ENCODE assay signal across 13 cellular contexts in genomic region chr2:171547720-171548119, GRCh38. TPM values are rescaled to one million over a fixed set of nuclear protein-coding genes. Genes with fewer than 3 reads are reported as not detected.
DNase-seq lines count a peak whose midpoint lies in the region; ATAC-seq lines count a peak whose summit lies in the region.
"Had no signal": no experiment of that assay in that cellular context is flagged by ENCODE, and none has a peak within 500 bp of the region (broad histone marks: within the 10 kb centered on the region; RNA-seq: fewer than 3 reads in every experiment).

No MANE protein-coding gene starts in this region.

- intact Hi-C loops in activated CD4-positive, alpha-beta T cell treated with anti-CD3 and anti-CD28 coated beads for 36 hours (cut with DNase I, micrococcal nuclease) = no loop called here

- H3K36me3 Mint-ChIP-seq in activated CD4-positive, alpha-beta T cell treated with anti-CD3 and anti-CD28 coated beads for 36 hours (ENCODE audit: low read depth) = no peaks in the 10 kb centered on the region
- no peaks in the 10 kb centered on the region for H3K36me3 Mint-ChIP-seq in stimulated activated effector memory CD8-positive, alpha-beta T cell treated with anti-CD3 and anti-CD28 coated beads, Interleukin-12 subunit alpha, Interleukin-12 subunit beta, amount 100 ng/mL, for 72 hours

- CTCF ChIA-PET in activated CD4-positive, alpha-beta T cell treated with anti-CD3 and anti-CD28 coated beads for 36 hours (lab: Charles Lee) = interaction anchor here (0.7 kb wide), 1 partner anchor 1422 kb away, joined by 3 read pairs; no protein-coding TSS in a partner anchor

- no peaks in the 10 kb centered on the region for H3K9me3 Mint-ChIP-seq in activated CD4-positive, alpha-beta T cell treated with anti-CD3 and anti-CD28 coated beads for 36 hours (ENCODE audit: low read depth)
- H3K9me3 Mint-ChIP-seq in stimulated activated effector memory CD8-positive, alpha-beta T cell treated with anti-CD3 and anti-CD28 coated beads, Interleukin-12 subunit alpha, Interleukin-12 subunit beta, amount 100 ng/mL, for 72 hours = no peaks in the 10 kb centered on the region

- ATAC-seq in activated CD4-positive, alpha-beta T cell treated with anti-CD3 and anti-CD28 coated beads for 36 hours = peak; percentile 39
- peak; percentile 78 for ATAC-seq in stimulated activated effector memory CD8-positive, alpha-beta T cell treated with anti-CD3 and anti-CD28 coated beads, Interleukin-12 subunit alpha, Interleukin-12 subunit beta, amount 100 ng/mL, for 72 hours
- ATAC-seq: PC-3 had no signal

- H3K27ac Mint-ChIP-seq in activated CD4-positive, alpha-beta T cell treated with anti-CD3 and anti-CD28 coated beads for 36 hours = no peak overlapping the region
- no peak overlapping the region for H3K27ac Mint-ChIP-seq in stimulated activated effector memory CD8-positive, alpha-beta T cell treated with anti-CD3 and anti-CD28 coated beads, Interleukin-12 subunit alpha, Interleukin-12 subunit beta, amount 100 ng/mL, for 72 hours

- DNase-seq in activated CD4-positive, alpha-beta T cell treated with anti-CD3 and anti-CD28 coated beads for 36 hours = no peak
- no peak for DNase-seq in activated CD4-positive, alpha-beta T cell treated with anti-CD3 and anti-CD28 coated beads, Interleukin-2, amount 50 U/mL, for 4 hours
- peak; percentile 28 for DNase-seq in LHCN-M2 (ENCODE audit: low read depth)
- DNase-seq in astrocyte of the hippocampus (ENCODE audit: low read depth, low spot score) = peak; percentile 28
- peak in 1 of 2 donors; percentile 12 for DNase-seq in stimulated activated effector memory CD8-positive, alpha-beta T cell treated with anti-CD3 and anti-CD28 coated beads, Interleukin-12 subunit alpha, Interleukin-12 subunit beta, amount 100 ng/mL, for 72 hours (ENCODE audit: low spot score in 2 of 2)
- no peak for DNase-seq in SHP77 (lab: John Stamatoyannopoulos, UW)
- DNase-seq in hippocampal formation (lab: John Stamatoyannopoulos, UW) = no peak
- no peak for DNase-seq in activated naive CD4-positive, alpha-beta T cell (lab: John Stamatoyannopoulos, UW)
- DNase-seq: NCI-H1048, NCI-H146, NCI-H2081 treated with DMSO at 0.1 percent for 48 hours, NCI-H2227 treated with DMSO at 0.1 percent for 48 hours, PC-3 had no signal

- no peak overlapping the region for H3K4me3 Mint-ChIP-seq in activated CD4-positive, alpha-beta T cell treated with anti-CD3 and anti-CD28 coated beads for 36 hours
- no peak overlapping the region for H3K4me3 Mint-ChIP-seq in stimulated activated effector memory CD8-positive, alpha-beta T cell treated with anti-CD3 and anti-CD28 coated beads, Interleukin-12 subunit alpha, Interleukin-12 subunit beta, amount 100 ng/mL, for 72 hours

- no peaks in the 10 kb centered on the region for H3K4me1 Mint-ChIP-seq in activated CD4-positive, alpha-beta T cell treated with anti-CD3 and anti-CD28 coated beads for 36 hours
- no peaks in the 10 kb centered on the region for H3K4me1 Mint-ChIP-seq in stimulated activated effector memory CD8-positive, alpha-beta T cell treated with anti-CD3 and anti-CD28 coated beads, Interleukin-12 subunit alpha, Interleukin-12 subunit beta, amount 100 ng/mL, for 72 hours

- POLR2A ChIA-PET in activated CD4-positive, alpha-beta T cell treated with anti-CD3 and anti-CD28 coated beads for 36 hours (lab: Charles Lee) = no interaction called here

- peaks cover 5% of the 10 kb centered on the region for H3K27me3 Mint-ChIP-seq in activated CD4-positive, alpha-beta T cell treated with anti-CD3 and anti-CD28 coated beads for 36 hours

RNA-seq across cellular contexts. Expression of gene CYBRD1, which starts 25.4 kb away (rescaled TPM):
- 1 to 10 TPM in 1 of 2 experiments, under 1 TPM in 1; 0.74 to 1.4 TPM for total RNA-seq in activated CD4-positive, alpha-beta T cell treated with anti-CD3 and anti-CD28 coated beads for 36 hours
- total RNA-seq in LHCN-M2 (2014; rRNA removed) = 102 and 120 TPM in 2 replicates
- 62.0 TPM for polyA plus RNA-seq in LHCN-M2 (2012)

Comparison
In these comparisons a context has a peak if more than half of its experiments do, and no peak if none do; other contexts are left out.
1. DNase-seq: peak in LHCN-M2 (single experiment) and astrocyte of the hippocampus (single experiment); none in activated CD4-positive, alpha-beta T cell treated with anti-CD3 and anti-CD28 coated beads for 36 hours (single experiment), activated CD4-positive, alpha-beta T cell treated with anti-CD3 and anti-CD28 coated beads, Interleukin-2, amount 50 U/mL, for 4 hours (0 of 2), SHP77 (0 of 2), hippocampal formation (0 of 2) and activated naive CD4-positive, alpha-beta T cell (0 of 4).
2. RNA of gene CYBRD1, which starts 25.4 kb away (total RNA-seq): 102 to 120 TPM in LHCN-M2; 0.74 to 1.4 TPM in activated CD4-positive, alpha-beta T cell treated with anti-CD3 and anti-CD28 coated beads for 36 hours; every median in the first group is over 10 times any median in the second.